In genomic region chr19:38514812-38515633, GRCh38 we compare ENCODE assay signal across 8 cellular contexts.
DNase-seq lines count a peak whose midpoint lies in the region; FAIRE-seq and TF ChIP-seq lines count a peak whose summit lies in the region.

No MANE protein-coding gene starts in this region.

- FAIRE-seq in GM12892 (lab: Jason Lieb, UNC): peak; percentile 86
- FAIRE-seq in bronchial epithelial cell (lab: Jason Lieb, UNC): no peak

- no peak overlapping the region for H3K27ac ChIP-seq in 22Rv1

- H3K4me3 ChIP-seq in bronchial epithelial cell (ENCODE audit: low read depth, low read length) (no peak overlapping the region), kidney epithelial cell (ENCODE audit: low read depth, low read length) (no peak overlapping the region)

- no peaks in the 10 kb centered on the region for H3K27me3 ChIP-seq in bronchial epithelial cell (ENCODE audit: control insufficient read depth, insufficient read depth, low read length)
- H3K27me3 ChIP-seq in kidney epithelial cell (ENCODE audit: control insufficient read depth, insufficient read depth, low read length): no peaks in the 10 kb centered on the region

- TF ChIP-seq CTCF in 22Rv1 (IDR thresholded peaks at IDR 0.05) (peak; percentile 93), bronchial epithelial cell (IDR thresholded peaks at IDR 0.05; ENCODE audit: insufficient read depth, low read length, severe bottlenecking) (peak; percentile 94), kidney epithelial cell (IDR thresholded peaks at IDR 0.05; ENCODE audit: insufficient read depth, low read length, poor library complexity, severe bottlenecking) (peak; percentile 93)

- DNase-seq in GM12892 (ENCODE audit: insufficient read length): peak; percentile 91
- DNase-seq in NCI-H1694 treated with DMSO at 0.1 percent for 48 hours (lab: John Stamatoyannopoulos, UW): peak; percentile 30
- peak; percentile 56 to 71 (median 67) for DNase-seq in activated CD4-positive, CD25-positive, alpha-beta regulatory T cell (lab: John Stamatoyannopoulos, UW)
- peak; percentile 17 for DNase-seq in bronchial epithelial cell (ENCODE audit: low read depth)
- peak; percentile 4 for DNase-seq in kidney epithelial cell (ENCODE audit: low read depth)
- DNase-seq in stimulated activated CD4-positive, alpha-beta T cell treated with anti-CD3 and anti-CD28 coated beads, Interleukin-2, amount 100 ng/mL, for 48 hours: peak; percentile 77 to 84
- DNase-seq in NCI-H187 treated with DMSO at 0.1 percent for 48 hours (lab: John Stamatoyannopoulos, UW): no peak

- H3K36me3 ChIP-seq in bronchial epithelial cell (ENCODE audit: control insufficient read depth, insufficient read depth, low read length) (no peaks in the 10 kb centered on the region), kidney epithelial cell (ENCODE audit: control insufficient read depth, insufficient read depth, low read length) (no peaks in the 10 kb centered on the region)

- TF ChIP-seq POLR2A in GM12892 (IDR thresholded peaks at IDR 0.05; ENCODE audit: low read depth, low read length): no peak
